ENCODE assay signal across 2 cellular contexts in genomic region chr14:100011568-100012325, GRCh38.
A peak's percentile ranks its signal among the peaks of the same experiment; 100 is the strongest.
TF ChIP-seq lines count a peak whose summit lies in the region.

No MANE protein-coding gene starts in this region.

TF ChIP-seq in SK-N-SH treated with all-trans-retinoic acid at 6 μM for 48 hours, 23 proteins besides CTCF, POLR2A, EP300 and RAD21 (continued from another document):
- no peak for TF ChIP-seq PATZ1 (CRISPR knock-in tag; IDR thresholded peaks at IDR 0.05; ENCODE audit: borderline replicate concordance)
- 0 out of 2 replicates have a peak, but pooled peaks have one; percentile 32 for TF ChIP-seq SNAI2 (CRISPR knock-in tag; IDR thresholded peaks at IDR 0.05)
- TF ChIP-seq ZC3H10 (CRISPR knock-in tag; IDR thresholded peaks at IDR 0.05), result no peak

TF ChIP-seq in SK-N-SH, 30 proteins besides CTCF, POLR2A, EP300 and RAD21 (continued from another document):
- TF ChIP-seq MAX (IDR thresholded peaks at IDR 0.05; ENCODE audit: low read depth), result no peak
- TF ChIP-seq NRF1 (IDR thresholded peaks at IDR 0.05; ENCODE audit: low read depth, low read length), result no peak
- no peak for TF ChIP-seq USF1 (IDR thresholded peaks at IDR 0.05; ENCODE audit: borderline replicate concordance, low read depth)
TF ChIP-seq in SK-N-SH: peak in this region for 0.
